8 cellular contexts compared by ENCODE assay signal in genomic region chr13:39676315-39676876, GRCh38. TPM values are rescaled to one million over a fixed set of nuclear protein-coding genes. Genes with fewer than 3 reads are reported as not detected.
A peak's percentile ranks its signal among the peaks of the same experiment; 100 is the strongest.
DNase-seq lines count a peak whose midpoint lies in the region; ATAC-seq and TF ChIP-seq lines count a peak whose summit lies in the region.

No MANE protein-coding gene starts in this region.

- H3K4me3 Mint-ChIP-seq in activated CD4-positive, alpha-beta T cell treated with anti-CD3 and anti-CD28 coated beads for 36 hours: no peak overlapping the region

- H3K4me1 Mint-ChIP-seq in activated CD4-positive, alpha-beta T cell treated with anti-CD3 and anti-CD28 coated beads for 36 hours: peaks cover 3% of the 10 kb centered on the region

- peaks cover 3% of the 10 kb centered on the region for H3K9me3 Mint-ChIP-seq in activated CD4-positive, alpha-beta T cell treated with anti-CD3 and anti-CD28 coated beads for 36 hours (ENCODE audit: low read depth)

- POLR2A ChIA-PET in activated CD4-positive, alpha-beta T cell treated with anti-CD3 and anti-CD28 coated beads for 36 hours (lab: Charles Lee): no interaction called here

- H3K27ac Mint-ChIP-seq in activated CD4-positive, alpha-beta T cell treated with anti-CD3 and anti-CD28 coated beads for 36 hours: no peak overlapping the region

- no peak for ATAC-seq in activated CD4-positive, alpha-beta T cell treated with anti-CD3 and anti-CD28 coated beads for 36 hours
- ATAC-seq in GM19452 (IDR thresholded peaks at IDR 0.05; ENCODE audit: unreplicated experiment): no peak

- H3K36me3 Mint-ChIP-seq in activated CD4-positive, alpha-beta T cell treated with anti-CD3 and anti-CD28 coated beads for 36 hours (ENCODE audit: low read depth): peaks cover 15% of the 10 kb centered on the region

- intact Hi-C loops in activated CD4-positive, alpha-beta T cell treated with anti-CD3 and anti-CD28 coated beads for 36 hours (cut with DNase I, micrococcal nuclease): loop anchor here (1.0 to 10.0 kb wide), 4 partner anchors 414 to 625 kb away; no protein-coding TSS in a partner anchor

- peak; percentile 46 for TF ChIP-seq CTCF in fibroblast of pulmonary artery (IDR thresholded peaks at IDR 0.05; ENCODE audit: low read length, missing control alignments)

- no peaks in the 10 kb centered on the region for H3K27me3 Mint-ChIP-seq in activated CD4-positive, alpha-beta T cell treated with anti-CD3 and anti-CD28 coated beads for 36 hours

- CTCF ChIA-PET in activated CD4-positive, alpha-beta T cell treated with anti-CD3 and anti-CD28 coated beads for 36 hours (lab: Charles Lee): interaction anchor here (1.0 to 1.8 kb wide), 3 partner anchors 9 to 1007 kb away, joined by 4 to 7 read pairs (median 4); no protein-coding TSS in a partner anchor

- peak; percentile 17 for DNase-seq in activated CD4-positive, alpha-beta T cell treated with anti-CD3 and anti-CD28 coated beads for 36 hours
- no peak for DNase-seq in activated CD4-positive, alpha-beta T cell treated with anti-CD3 and anti-CD28 coated beads, Interleukin-2, amount 50 U/mL, for 4 hours
- DNase-seq in LoVo (ENCODE audit: low spot score): peak; percentile 47
- DNase-seq in SKM-1 (lab: John Stamatoyannopoulos, UW; ENCODE audit: unreplicated experiment): peak; percentile 45
- peak; percentile 75 for DNase-seq in fibroblast of pulmonary artery (ENCODE audit: low read depth)
- DNase-seq in renal cortical epithelial cell (ENCODE audit: low read depth): peak; percentile 66
- DNase-seq in OCI-M2 (lab: John Stamatoyannopoulos, UW; ENCODE audit: unreplicated experiment): no peak

- H3K4me3 ChIP-seq in fibroblast of pulmonary artery (replicated peaks; ENCODE audit: low read depth, low read length): no peak overlapping the region

RNA-seq across cellular contexts. Expression of gene COG6, which starts 20.9 kb away (rescaled TPM):
- total RNA-seq in activated CD4-positive, alpha-beta T cell treated with anti-CD3 and anti-CD28 coated beads for 36 hours: 10 to 100 TPM; 27.7 to 28.9 TPM
- total RNA-seq in renal cortical epithelial cell: 27.0 and 34.7 TPM in 2 replicates

Comparison
In these comparisons a context has a peak if more than half of its experiments do, and no peak if none do; other contexts are left out.
1. DNase-seq: peak in activated CD4-positive, alpha-beta T cell treated with anti-CD3 and anti-CD28 coated beads for 36 hours (single experiment), LoVo (single experiment), SKM-1 (single experiment), fibroblast of pulmonary artery (single experiment) and renal cortical epithelial cell (single experiment); none in activated CD4-positive, alpha-beta T cell treated with anti-CD3 and anti-CD28 coated beads, Interleukin-2, amount 50 U/mL, for 4 hours (0 of 2) and OCI-M2 (single experiment).